In genomic region chrX:123962794-123963373, GRCh38 we compare ENCODE assay signal across 1 cellular context.
A peak's percentile ranks its signal among the peaks of the same experiment; 100 is the strongest.
TF ChIP-seq lines count a peak whose summit lies in the region.

No MANE protein-coding gene starts in this region.

TF ChIP-seq in HepG2, 621 proteins besides CTCF, POLR2A, EP300 and RAD21 (continued from another document and continues in another):
- TF ChIP-seq CCDC6 (CRISPR knock-in tag; IDR thresholded peaks at IDR 0.05) (no peak), ZNF543 (CRISPR knock-in tag; IDR thresholded peaks at IDR 0.05) (no peak), TBL1XR1 (IDR thresholded peaks at IDR 0.05; ENCODE audit: borderline replicate concordance, low read length, partially characterized antibody) (peak; percentile 30), ZMAT5 (CRISPR knock-in tag; IDR thresholded peaks at IDR 0.05; ENCODE audit: borderline replicate concordance, low read depth) (no peak), BATF2 (CRISPR knock-in tag; IDR thresholded peaks at IDR 0.05) (no peak), DMAP1 (CRISPR knock-in tag; IDR thresholded peaks at IDR 0.05) (no peak), ZNF432 (CRISPR knock-in tag; IDR thresholded peaks at IDR 0.05; ENCODE audit: borderline replicate concordance) (no peak), YY1 (IDR thresholded peaks at IDR 0.05; ENCODE audit: insufficient read depth, insufficient replicate concordance, low read depth, low read length) (no peak), KDM1A (CRISPR knock-in tag; IDR thresholded peaks at IDR 0.05) (no peak), BRD4 (CRISPR knock-in tag; IDR thresholded peaks at IDR 0.05) (no peak), ZNF720 (CRISPR knock-in tag; IDR thresholded peaks at IDR 0.05) (no peak), XRCC5 (optimal IDR thresholded peaks at IDR 0.05; ENCODE audit: low read length) (no peak), ZSCAN20 (CRISPR knock-in tag; IDR thresholded peaks at IDR 0.05; ENCODE audit: borderline replicate concordance) (no peak), HOXA3 (CRISPR knock-in tag; IDR thresholded peaks at IDR 0.05) (no peak), CREB1 (IDR thresholded peaks at IDR 0.05) (peak; percentile 46; the same call in 1 of the 2 replicates), CREB1 (CRISPR knock-in tag; IDR thresholded peaks at IDR 0.05) (no peak; the same call in 1 of the 2 replicates), MAFG (CRISPR knock-in tag; IDR thresholded peaks at IDR 0.05) (no peak), ERF (CRISPR knock-in tag; IDR thresholded peaks at IDR 0.05) (0 out of 2 replicates have a peak, but pooled peaks have one; percentile 39), ZSCAN9 (CRISPR knock-in tag; IDR thresholded peaks at IDR 0.05; ENCODE audit: borderline replicate concordance) (0 out of 2 replicates have a peak, but pooled peaks have one; percentile 27), JUND (CRISPR knock-in tag; IDR thresholded peaks at IDR 0.05) (no peak), FOXK2 (IDR thresholded peaks at IDR 0.05) (0 out of 2 replicates have a peak, but pooled peaks have one; percentile 31), EZH2 (conservative IDR thresholded peaks at IDR 0.05; ENCODE audit: low read depth, low read length) (no peak), FLYWCH1 (CRISPR knock-in tag; IDR thresholded peaks at IDR 0.05) (no peak), GATAD2A (CRISPR knock-in tag; IDR thresholded peaks at IDR 0.05) (no peak; the same call in 1 of the 2 replicates), ZNF101 (CRISPR knock-in tag; IDR thresholded peaks at IDR 0.05; ENCODE audit: borderline replicate concordance, low read depth) (no peak), ZBTB42 (CRISPR knock-in tag; IDR thresholded peaks at IDR 0.05) (no peak), KMT2A (CRISPR knock-in tag; IDR thresholded peaks at IDR 0.05) (peak; percentile 45; the same call in 1 of the 2 replicates), HIVEP1 (CRISPR knock-in tag; IDR thresholded peaks at IDR 0.05) (no peak), POGK (CRISPR knock-in tag; conservative IDR thresholded peaks at IDR 0.05) (no peak), SP140L (CRISPR knock-in tag; IDR thresholded peaks at IDR 0.05; ENCODE audit: borderline replicate concordance) (no peak), RBFOX2 (IDR thresholded peaks at IDR 0.05; ENCODE audit: low read depth, low read length) (no peak), ZBTB1 (CRISPR knock-in tag; IDR thresholded peaks at IDR 0.05; ENCODE audit: borderline replicate concordance) (no peak), ZNF282 (IDR thresholded peaks at IDR 0.05; ENCODE audit: partially characterized antibody) (no peak), GTF2F1 (IDR thresholded peaks at IDR 0.05; ENCODE audit: low read length) (no peak; the same call in 1 of the 2 replicates), SIN3A (IDR thresholded peaks at IDR 0.05; ENCODE audit: borderline replicate concordance, low read depth, low read length) (0 out of 2 replicates have a peak, but pooled peaks have one; percentile 48), SP4 (CRISPR knock-in tag; IDR thresholded peaks at IDR 0.05) (no peak), ARID3A (IDR thresholded peaks at IDR 0.05; ENCODE audit: low read depth, low read length) (no peak), ZNF703 (CRISPR knock-in tag; IDR thresholded peaks at IDR 0.05; ENCODE audit: borderline replicate concordance) (no peak), ZNF629 (CRISPR knock-in tag; conservative IDR thresholded peaks at IDR 0.05) (no peak), PREB (CRISPR knock-in tag; IDR thresholded peaks at IDR 0.05) (no peak), MAFF (IDR thresholded peaks at IDR 0.05; ENCODE audit: low read depth, low read length) (0 out of 2 replicates have a peak, but pooled peaks have one; percentile 13), TBP (CRISPR knock-in tag; IDR thresholded peaks at IDR 0.05) (no peak), SOX6 (IDR thresholded peaks at IDR 0.05) (no peak), SOX6 (CRISPR knock-in tag; IDR thresholded peaks at IDR 0.05) (peak; percentile 22; the same call in 1 of the 2 replicates), ZFX (CRISPR knock-in tag; IDR thresholded peaks at IDR 0.05; ENCODE audit: low read depth) (peak; percentile 48), ZMYM3 (CRISPR knock-in tag; IDR thresholded peaks at IDR 0.05) (no peak), BCL6 (CRISPR knock-in tag; IDR thresholded peaks at IDR 0.05) (0 out of 2 replicates have a peak, but pooled peaks have one; percentile 20)
- TF ChIP-seq, protein P1, sequence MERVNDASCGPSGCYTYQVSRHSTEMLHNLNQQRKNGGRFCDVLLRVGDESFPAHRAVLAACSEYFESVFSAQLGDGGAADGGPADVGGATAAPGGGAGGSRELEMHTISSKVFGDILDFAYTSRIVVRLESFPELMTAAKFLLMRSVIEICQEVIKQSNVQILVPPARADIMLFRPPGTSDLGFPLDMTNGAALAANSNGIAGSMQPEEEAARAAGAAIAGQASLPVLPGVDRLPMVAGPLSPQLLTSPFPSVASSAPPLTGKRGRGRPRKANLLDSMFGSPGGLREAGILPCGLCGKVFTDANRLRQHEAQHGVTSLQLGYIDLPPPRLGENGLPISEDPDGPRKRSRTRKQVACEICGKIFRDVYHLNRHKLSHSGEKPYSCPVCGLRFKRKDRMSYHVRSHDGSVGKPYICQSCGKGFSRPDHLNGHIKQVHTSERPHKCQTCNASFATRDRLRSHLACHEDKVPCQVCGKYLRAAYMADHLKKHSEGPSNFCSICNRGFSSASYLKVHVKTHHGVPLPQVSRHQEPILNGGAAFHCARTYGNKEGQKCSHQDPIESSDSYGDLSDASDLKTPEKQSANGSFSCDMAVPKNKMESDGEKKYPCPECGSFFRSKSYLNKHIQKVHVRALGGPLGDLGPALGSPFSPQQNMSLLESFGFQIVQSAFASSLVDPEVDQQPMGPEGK (CRISPR knock-in tag; IDR thresholded peaks at IDR 0.05), result peak; percentile 84
- TF ChIP-seq, protein P2, sequence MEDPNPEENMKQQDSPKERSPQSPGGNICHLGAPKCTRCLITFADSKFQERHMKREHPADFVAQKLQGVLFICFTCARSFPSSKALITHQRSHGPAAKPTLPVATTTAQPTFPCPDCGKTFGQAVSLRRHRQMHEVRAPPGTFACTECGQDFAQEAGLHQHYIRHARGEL (CRISPR knock-in tag; IDR thresholded peaks at IDR 0.05), result no peak
- TF ChIP-seq, protein P3, sequence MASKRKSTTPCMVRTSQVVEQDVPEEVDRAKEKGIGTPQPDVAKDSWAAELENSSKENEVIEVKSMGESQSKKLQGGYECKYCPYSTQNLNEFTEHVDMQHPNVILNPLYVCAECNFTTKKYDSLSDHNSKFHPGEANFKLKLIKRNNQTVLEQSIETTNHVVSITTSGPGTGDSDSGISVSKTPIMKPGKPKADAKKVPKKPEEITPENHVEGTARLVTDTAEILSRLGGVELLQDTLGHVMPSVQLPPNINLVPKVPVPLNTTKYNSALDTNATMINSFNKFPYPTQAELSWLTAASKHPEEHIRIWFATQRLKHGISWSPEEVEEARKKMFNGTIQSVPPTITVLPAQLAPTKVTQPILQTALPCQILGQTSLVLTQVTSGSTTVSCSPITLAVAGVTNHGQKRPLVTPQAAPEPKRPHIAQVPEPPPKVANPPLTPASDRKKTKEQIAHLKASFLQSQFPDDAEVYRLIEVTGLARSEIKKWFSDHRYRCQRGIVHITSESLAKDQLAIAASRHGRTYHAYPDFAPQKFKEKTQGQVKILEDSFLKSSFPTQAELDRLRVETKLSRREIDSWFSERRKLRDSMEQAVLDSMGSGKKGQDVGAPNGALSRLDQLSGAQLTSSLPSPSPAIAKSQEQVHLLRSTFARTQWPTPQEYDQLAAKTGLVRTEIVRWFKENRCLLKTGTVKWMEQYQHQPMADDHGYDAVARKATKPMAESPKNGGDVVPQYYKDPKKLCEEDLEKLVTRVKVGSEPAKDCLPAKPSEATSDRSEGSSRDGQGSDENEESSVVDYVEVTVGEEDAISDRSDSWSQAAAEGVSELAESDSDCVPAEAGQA (IDR thresholded peaks at IDR 0.05; ENCODE audit: low read depth), result no peak
- TF ChIP-seq, protein P3 (CRISPR knock-in tag; IDR thresholded peaks at IDR 0.05; ENCODE audit: borderline replicate concordance), result no peak
- TF ChIP-seq, protein P4, sequence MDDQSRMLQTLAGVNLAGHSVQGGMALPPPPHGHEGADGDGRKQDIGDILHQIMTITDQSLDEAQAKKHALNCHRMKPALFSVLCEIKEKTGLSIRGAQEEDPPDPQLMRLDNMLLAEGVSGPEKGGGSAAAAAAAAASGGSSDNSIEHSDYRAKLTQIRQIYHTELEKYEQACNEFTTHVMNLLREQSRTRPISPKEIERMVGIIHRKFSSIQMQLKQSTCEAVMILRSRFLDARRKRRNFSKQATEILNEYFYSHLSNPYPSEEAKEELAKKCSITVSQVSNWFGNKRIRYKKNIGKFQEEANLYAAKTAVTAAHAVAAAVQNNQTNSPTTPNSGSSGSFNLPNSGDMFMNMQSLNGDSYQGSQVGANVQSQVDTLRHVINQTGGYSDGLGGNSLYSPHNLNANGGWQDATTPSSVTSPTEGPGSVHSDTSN (CRISPR knock-in tag; IDR thresholded peaks at IDR 0.05; ENCODE audit: borderline replicate concordance), result no peak
- TF ChIP-seq, protein P5, sequence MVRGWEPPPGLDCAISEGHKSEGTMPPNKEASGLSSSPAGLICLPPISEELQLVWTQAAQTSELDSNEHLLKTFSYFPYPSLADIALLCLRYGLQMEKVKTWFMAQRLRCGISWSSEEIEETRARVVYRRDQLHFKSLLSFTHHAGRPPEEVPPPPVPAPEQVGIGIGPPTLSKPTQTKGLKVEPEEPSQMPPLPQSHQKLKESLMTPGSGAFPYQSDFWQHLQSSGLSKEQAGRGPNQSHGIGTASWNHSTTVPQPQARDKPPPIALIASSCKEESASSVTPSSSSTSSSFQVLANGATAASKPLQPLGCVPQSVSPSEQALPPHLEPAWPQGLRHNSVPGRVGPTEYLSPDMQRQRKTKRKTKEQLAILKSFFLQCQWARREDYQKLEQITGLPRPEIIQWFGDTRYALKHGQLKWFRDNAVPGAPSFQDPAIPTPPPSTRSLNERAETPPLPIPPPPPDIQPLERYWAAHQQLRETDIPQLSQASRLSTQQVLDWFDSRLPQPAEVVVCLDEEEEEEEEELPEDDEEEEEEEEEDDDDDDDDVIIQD (CRISPR knock-in tag; IDR thresholded peaks at IDR 0.05; ENCODE audit: low read depth), result 0 out of 2 replicates have a peak, but pooled peaks have one; percentile 15
